Comparison of ENCODE assay signal across 1 cellular context in the genomic region with DNA sequence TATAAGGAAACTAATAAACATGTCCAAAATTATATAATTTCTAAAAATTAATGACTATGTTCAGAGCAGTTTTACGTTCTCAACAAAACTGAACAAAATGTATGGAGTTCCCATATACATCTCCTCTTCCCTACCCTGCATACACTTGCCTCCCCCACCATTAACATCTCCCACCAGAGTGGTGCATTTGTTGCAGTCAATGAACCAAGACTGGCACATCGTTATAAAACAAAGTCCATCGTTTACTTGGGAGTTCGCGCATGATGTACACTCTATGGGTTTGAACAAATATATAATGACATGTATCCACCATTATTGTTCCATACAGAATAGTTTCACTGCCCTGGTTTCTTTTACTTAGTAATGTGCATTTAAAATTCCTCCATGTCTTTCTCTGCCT.
TF ChIP-seq lines count a peak whose summit lies in the region.

No MANE protein-coding gene starts in this region.

TF ChIP-seq in H1, 55 proteins besides CTCF, POLR2A, EP300 and RAD21 (continued from another document):
- TF ChIP-seq HDAC2 (IDR thresholded peaks at IDR 0.05; ENCODE audit: borderline replicate concordance in 1 of 2, low read depth in 2 of 2, low read length in 2 of 2) (no peak), CHD2 (IDR thresholded peaks at IDR 0.05; ENCODE audit: low read length) (no peak)
TF ChIP-seq in H1: peak in this region for 0.
